Comparison of ENCODE assay signal across 26 cellular contexts in genomic region chr21:29029524-29029923, GRCh38.
"Had no signal": no experiment of that assay in that cellular context is flagged by ENCODE, and none has a peak within 500 bp of the region (broad histone marks: within the 10 kb centered on the region; RNA-seq: fewer than 3 reads in every experiment).

No MANE protein-coding gene starts in this region.

- H3K4me3 ChIP-seq: adrenal gland, body of pancreas, colonic mucosa, esophagus squamous epithelium, gastroesophageal sphincter, heart right ventricle had no signal

- H3K27ac Mint-ChIP-seq: activated CD4-positive, alpha-beta memory T cell treated with anti-CD3 and anti-CD28 coated beads, Interleukin-2, amount 10 ng/mL, durations not matched to agents 7 days and 5 days; activated naive CD8-positive, alpha-beta T cell; activated T-helper 1 cell treated with anti-CD3 and anti-CD28 coated beads, Interleukin-12 subunit alpha, Interleukin-12 subunit beta, Interleukin-2, Interleukin-4 antibody, amounts not matched to agents 30 ng/mL and 10 ng/mL and 1 ng/mL, durations not matched to agents 14 hours and 24 hours and 36 hours; activated T-helper 2 cell treated with anti-CD3 and anti-CD28 coated beads, Interferon-gamma antibody, Interleukin-2, Interleukin-4, amounts not matched to agents 10 μg/mL and 5 μg/mL and 100 μg/mL, durations not matched to agents 14 hours and 24 hours and 36 hours; T-cell; WTC11 had no signal

- DNase-seq: activated CD4-positive, alpha-beta memory T cell treated with anti-CD3 and anti-CD28 coated beads, Interleukin-2, amount 10 ng/mL, durations not matched to agents 7 days and 5 days; activated CD4-positive, alpha-beta T cell treated with anti-CD3 and anti-CD28 coated beads for 1 hour; activated CD4-positive, alpha-beta T cell treated with anti-CD3 and anti-CD28 coated beads for 48 hours; activated CD4-positive, alpha-beta T cell treated with anti-CD3 and anti-CD28 coated beads, Interleukin-2, amount 50 U/mL, for 1 hour; activated CD8-positive, alpha-beta memory T cell treated with anti-CD3 and anti-CD28 coated beads, Interleukin-2, amount 50 U/mL, for 48 hours; activated effector memory CD4-positive, alpha-beta T cell treated with anti-CD3 and anti-CD28 coated beads, Interleukin-2, amount 50 U/mL, for 16 hours; activated naive CD4-positive, alpha-beta T cell treated with anti-CD3 and anti-CD28 coated beads, Interleukin-2, amount 50 U/mL, for 16 hours; activated T-cell treated with anti-CD3 and anti-CD28 coated beads, Interleukin-2, amount 50 U/mL, for 4 hours; adrenal gland; amygdala; aorta; body of pancreas; caudate nucleus; colonic mucosa; effector CD8-positive, alpha-beta T cell; esophagus squamous epithelium; foreskin melanocyte; heart right ventricle; SW 1271; T-cell had no signal

- H3K27me3 Mint-ChIP-seq: activated CD4-positive, alpha-beta memory T cell treated with anti-CD3 and anti-CD28 coated beads, Interleukin-2, amount 10 ng/mL, durations not matched to agents 7 days and 5 days; activated naive CD8-positive, alpha-beta T cell; T-cell had no signal

- H3K27me3 ChIP-seq: adrenal gland, body of pancreas, colonic mucosa, esophagus squamous epithelium, gastroesophageal sphincter, heart right ventricle had no signal

- H3K9me3 ChIP-seq: adrenal gland, body of pancreas, colonic mucosa, esophagus squamous epithelium, gastroesophageal sphincter, heart right ventricle had no signal

- H3K4me3 Mint-ChIP-seq: activated CD4-positive, alpha-beta memory T cell treated with anti-CD3 and anti-CD28 coated beads, Interleukin-2, amount 10 ng/mL, durations not matched to agents 7 days and 5 days; activated naive CD8-positive, alpha-beta T cell; activated T-cell treated with anti-CD3 and anti-CD28 coated beads, Interleukin-2, amount 50 U/mL, for 4 hours; activated T-helper 1 cell treated with anti-CD3 and anti-CD28 coated beads, Interleukin-12 subunit alpha, Interleukin-12 subunit beta, Interleukin-2, Interleukin-4 antibody, amounts not matched to agents 30 ng/mL and 10 ng/mL and 1 ng/mL, durations not matched to agents 14 hours and 24 hours and 36 hours; T-cell; WTC11 had no signal

- ATAC-seq: activated T-cell treated with anti-CD3 and anti-CD28 coated beads, Interleukin-2, amount 50 U/mL, for 4 hours; body of pancreas; gastroesophageal sphincter; heart right ventricle; T-cell; WTC11 had no signal

- H3K9me3 Mint-ChIP-seq: activated CD4-positive, alpha-beta memory T cell treated with anti-CD3 and anti-CD28 coated beads, Interleukin-2, amount 10 ng/mL, durations not matched to agents 7 days and 5 days; activated T-cell treated with anti-CD3 and anti-CD28 coated beads, Interleukin-2, amount 50 U/mL, for 4 hours; activated T-helper 1 cell treated with anti-CD3 and anti-CD28 coated beads, Interleukin-12 subunit alpha, Interleukin-12 subunit beta, Interleukin-2, Interleukin-4 antibody, amounts not matched to agents 30 ng/mL and 10 ng/mL and 1 ng/mL, durations not matched to agents 14 hours and 24 hours and 36 hours; activated T-helper 2 cell treated with anti-CD3 and anti-CD28 coated beads, Interferon-gamma antibody, Interleukin-2, Interleukin-4, amounts not matched to agents 10 μg/mL and 5 μg/mL and 100 μg/mL, durations not matched to agents 14 hours and 24 hours and 36 hours; T-cell; WTC11 had no signal

- H3K27ac ChIP-seq: adrenal gland, body of pancreas, colonic mucosa, epithelial cell of prostate, esophagus squamous epithelium, gastroesophageal sphincter, heart right ventricle had no signal
